23 cellular contexts compared by ENCODE assay signal in genomic region chr1:50783286-50783685, GRCh38.
DNase-seq lines count a peak whose midpoint lies in the region; ATAC-seq, FAIRE-seq and TF ChIP-seq lines count a peak whose summit lies in the region.
"Had no signal": no experiment of that assay in that cellular context is flagged by ENCODE, and none has a peak within 500 bp of the region (broad histone marks: within the 10 kb centered on the region; RNA-seq: fewer than 3 reads in every experiment).

No MANE protein-coding gene starts in this region.

- TF ChIP-seq CTCF in AG10803 (conservative IDR thresholded peaks at IDR 0.05; ENCODE audit: low read length) (no peak), breast epithelium (IDR thresholded peaks at IDR 0.05) (no peak), osteoblast (IDR thresholded peaks at IDR 0.05; ENCODE audit: extremely low read depth, low read depth, low read length) (no peak), lower lobe of right lung (IDR thresholded peaks at IDR 0.05) (no peak)

- intact Hi-C loops in breast epithelium (cut with DNase I; ENCODE audit: low total_unique reads), result no loop called here
- intact Hi-C loops in lower lobe of right lung (cut with DNase I), result no loop called here

- H3K4me1 ChIP-seq in breast epithelium, result no peaks in the 10 kb centered on the region
- H3K4me1 ChIP-seq in osteoblast (ENCODE audit: insufficient read depth, low read length), result no peaks in the 10 kb centered on the region
- no peaks in the 10 kb centered on the region for H3K4me1 ChIP-seq in lower lobe of right lung

- ATAC-seq in HG03175 (IDR thresholded peaks at IDR 0.05; ENCODE audit: unreplicated experiment) (no peak), lower lobe of right lung (no peak), GM21528 (IDR thresholded peaks at IDR 0.05; ENCODE audit: low FRiP score, unreplicated experiment) (no peak)
- ATAC-seq: K562, Panc1, right cardiac atrium had no signal

- H4K20me1 ChIP-seq in osteoblast (ENCODE audit: insufficient read depth, low read length), result no peaks in the 10 kb centered on the region

- H3K79me2 ChIP-seq in osteoblast (ENCODE audit: insufficient read depth, low read length), result peaks cover 8% of the 10 kb centered on the region

- no peaks in the 10 kb centered on the region for H3K36me3 ChIP-seq in breast epithelium
- peaks cover 8% of the 10 kb centered on the region for H3K36me3 ChIP-seq in osteoblast (ENCODE audit: insufficient read depth, low read length)
- H3K36me3 ChIP-seq in lower lobe of right lung, result peaks cover 36% of the 10 kb centered on the region

- H2AFZ ChIP-seq in osteoblast (ENCODE audit: low read length), result no peak overlapping the region

- H3K9me3 ChIP-seq in breast epithelium, result no peaks in the 10 kb centered on the region
- H3K9me3 ChIP-seq in osteoblast (ENCODE audit: low read depth, low read length), result no peaks in the 10 kb centered on the region
- no peaks in the 10 kb centered on the region for H3K9me3 ChIP-seq in lower lobe of right lung
- H3K9me3 ChIP-seq: esophagus squamous epithelium had no signal

- TF ChIP-seq POLR2A in H54 (IDR thresholded peaks at IDR 0.05; ENCODE audit: low read depth, low read length) (no peak), breast epithelium (IDR thresholded peaks at IDR 0.05) (no peak)

- FAIRE-seq in H54 (lab: Jason Lieb, UNC), result peak; percentile 55
- FAIRE-seq: K562, keratinocyte had no signal

- H3K27ac ChIP-seq in breast epithelium (peak overlapping the region; percentile 48 to 50), osteoblast (ENCODE audit: low read depth, low read length) (no peak overlapping the region), lower lobe of right lung (no peak overlapping the region)
- H3K27ac ChIP-seq: cardiac muscle cell, esophagus squamous epithelium, HL-60, SK-N-MC had no signal

- no peaks in the 10 kb centered on the region for H3K27me3 ChIP-seq in breast epithelium
- no peaks in the 10 kb centered on the region for H3K27me3 ChIP-seq in osteoblast (ENCODE audit: insufficient read depth, low read length)
- H3K27me3 ChIP-seq in lower lobe of right lung (ENCODE audit: low read depth), result no peaks in the 10 kb centered on the region
- H3K27me3 ChIP-seq: cardiac muscle cell, esophagus squamous epithelium had no signal

- no peak for DNase-seq in AG10803 (ENCODE audit: low read depth)
- DNase-seq in H54 (ENCODE audit: insufficient read length, low spot score), result no peak
- DNase-seq in breast epithelium (ENCODE audit: low spot score in 2 of 2), result no peak
- DNase-seq in osteoblast (ENCODE audit: insufficient read length, low spot score, missing footprints), result no peak
- DNase-seq in putamen (ENCODE audit: low spot score), result no peak
- no peak for DNase-seq in lower lobe of right lung
- DNase-seq: AML-193; esophagus squamous epithelium; H7; NCI-H1105 treated with DMSO at 0.1 percent for 48 hours; NCI-H2171 treated with DMSO at 0.1 percent for 48 hours; NCI-H748 treated with DMSO at 0.1 percent for 48 hours; right cardiac atrium; stimulated activated CD4-positive, alpha-beta T cell treated with anti-CD3 and anti-CD28 coated beads, Interleukin-2, amount 100 ng/mL, for 24 hours; T1000 had no signal

- peak overlapping the region; percentile 56 for H3K4me3 ChIP-seq in AG10803 (ENCODE audit: low read length)
- peak overlapping the region in 2 of 3 donors; percentile 34 to 53 for H3K4me3 ChIP-seq in breast epithelium
- H3K4me3 ChIP-seq in osteoblast (ENCODE audit: insufficient read depth, low read length), result peak overlapping the region; percentile 29
- H3K4me3 ChIP-seq in lower lobe of right lung, result no peak overlapping the region
- H3K4me3 ChIP-seq: cardiac muscle cell, K562, SK-N-MC had no signal

- peak overlapping the region; percentile 47 for H3K4me2 ChIP-seq in osteoblast (ENCODE audit: insufficient read depth, low read length)

Comparison
In these comparisons a context has a peak if more than half of its experiments do, and no peak if none do; other contexts are left out.
1. H3K27ac ChIP-seq: peak in breast epithelium (2 of 2); none in osteoblast (single experiment) and lower lobe of right lung (single experiment).